In genomic region chr11:118607401-118608267, GRCh38 we compare ENCODE assay signal across 8 cellular contexts. TPM values are rescaled to one million over a fixed set of nuclear protein-coding genes. Genes with fewer than 3 reads are reported as not detected.
DNase-seq lines count a peak whose midpoint lies in the region; ATAC-seq and TF ChIP-seq lines count a peak whose summit lies in the region.

TSS of gene PHLDB1 (plus strand) at chr11:118607615. CDS start at chr11:118613837, 6,222 bp downstream.

- POLR2A ChIA-PET in WTC11 (lab: Charles Lee), result interaction anchor here (1.2 to 5.1 kb wide), 2 partner anchors 14 to 27 kb away, joined by 6 to 32 read pairs; no protein-coding TSS in a partner anchor

- no peaks in the 10 kb centered on the region for H4K20me1 ChIP-seq in MM.1S (ENCODE audit: insufficient read depth, low read length)

- H2AFZ ChIP-seq in MM.1S (ENCODE audit: low read length), result peak within 1 kb of the TSS; percentile 65

- H3K36me3 ChIP-seq in MM.1S (replicated peaks; ENCODE audit: insufficient read depth, low read length) (no peaks in the 10 kb centered on the region), skeletal muscle tissue (ENCODE audit: control insufficient read depth in 3 of 3, insufficient read depth in 3 of 3, low read length in 3 of 3) (no peaks in the 10 kb centered on the region)

- peaks cover 93% of the 10 kb centered on the region for H3K27me3 Mint-ChIP-seq in WTC11 (ENCODE audit: low read depth)

- H3K27ac ChIP-seq in MM.1S (ENCODE audit: low read length) (no peak within 1 kb of the TSS), skeletal muscle tissue (ENCODE audit: low read depth, low read length) (peak within 1 kb of the TSS; percentile 88)

- H3K27me3 ChIP-seq in MM.1S (replicated peaks; ENCODE audit: insufficient read depth, low read length) (peaks cover 46% of the 10 kb centered on the region), skeletal muscle tissue (ENCODE audit: control insufficient read depth in 3 of 3, insufficient read depth in 3 of 3, low read length in 3 of 3) (peaks cover 0 to 9% (median 0%) of the 10 kb centered on the region in 3 donors)

- ATAC-seq in WTC11 (peak; percentile 3), GM18511 (IDR thresholded peaks at IDR 0.05; ENCODE audit: unreplicated experiment) (no peak), HG02763 (IDR thresholded peaks at IDR 0.05; ENCODE audit: unreplicated experiment) (no peak)

- no peaks in the 10 kb centered on the region for H3K9me3 ChIP-seq in MM.1S (replicated peaks; ENCODE audit: insufficient read depth, low read length)
- no peaks in the 10 kb centered on the region for H3K9me3 ChIP-seq in skeletal muscle tissue (ENCODE audit: control insufficient read depth in 3 of 3, low read length in 3 of 3)

- H3K4me3 Mint-ChIP-seq in WTC11, result peak within 1 kb of the TSS; percentile 68

- H3F3A ChIP-seq in MM.1S (ENCODE audit: insufficient read depth, low read length), result no peaks in the 10 kb centered on the region

- H3K27ac Mint-ChIP-seq in WTC11, result no peak within 1 kb of the TSS

- TF ChIP-seq CTCF in MM.1S (IDR thresholded peaks at IDR 0.05; ENCODE audit: low read length) (peak; percentile 41), WTC11 (IDR thresholded peaks at IDR 0.05) (0 out of 2 replicates have a peak, but pooled peaks have one; percentile 19)

- H3K9me2 ChIP-seq in MM.1S (replicated peaks; ENCODE audit: insufficient read depth, low read length), result no peaks in the 10 kb centered on the region

- no peaks in the 10 kb centered on the region for H3K79me2 ChIP-seq in MM.1S (ENCODE audit: low read length)

- no peaks in the 10 kb centered on the region; the same call in none of the 2 replicates for H3K36me3 Mint-ChIP-seq in WTC11

- DNase-seq in Daoy (ENCODE audit: low read depth) (peak; percentile 76), MM.1S (no peak), WTC11 (ENCODE audit: low spot score) (peak; percentile 57), cerebellum (ENCODE audit: low spot score) (peak; percentile 63), iris pigment epithelial cell (ENCODE audit: low read depth) (peak; percentile 72)

- H3K4me1 ChIP-seq in MM.1S (ENCODE audit: low read length) (peaks cover 11% of the 10 kb centered on the region; the same call in 1 of the 2 replicates), skeletal muscle tissue (ENCODE audit: control insufficient read depth in 3 of 3, insufficient read depth in 3 of 3, low read length in 3 of 3) (peaks cover 29 to 42% (median 39%) of the 10 kb centered on the region in 3 donors)

- peak within 1 kb of the TSS; percentile 99 for H3K4me2 ChIP-seq in MM.1S (ENCODE audit: low read depth, low read length)

- H3K9ac ChIP-seq in MM.1S (ENCODE audit: low read length), result no peak within 1 kb of the TSS
- H3K9ac ChIP-seq in skeletal muscle tissue (ENCODE audit: low read depth in 1 of 3, low read length in 3 of 3), result peak within 1 kb of the TSS; percentile 83 to 89 (median 85)

- H3K9me3 Mint-ChIP-seq in WTC11, result no peaks in the 10 kb centered on the region

- H3K4me1 Mint-ChIP-seq in WTC11, result peaks cover 47% of the 10 kb centered on the region

- CTCF ChIA-PET in WTC11 (lab: Charles Lee), result interaction anchor here (0.6 to 12.5 kb wide), 7 partner anchors 9 to 192 kb away, joined by 3 to 127 read pairs (median 22); no protein-coding TSS in a partner anchor

- H3K4me3 ChIP-seq in MM.1S (ENCODE audit: low read length), result peak within 1 kb of the TSS; percentile 63
- peak within 1 kb of the TSS; percentile 75 to 82 (median 77) for H3K4me3 ChIP-seq in skeletal muscle tissue (ENCODE audit: low read length in 3 of 3)

TF ChIP-seq in WTC11, 78 proteins besides CTCF, POLR2A, EP300 and RAD21:
- no peak for TF ChIP-seq ZBTB21 (CRISPR knock-in tag; IDR thresholded peaks at IDR 0.05; ENCODE audit: borderline replicate concordance)
- peak; percentile 17; the same call in 1 of the 2 replicates for TF ChIP-seq ZBTB43 (CRISPR knock-in tag; IDR thresholded peaks at IDR 0.05)

RNA-seq across cellular contexts. Expression of gene PHLDB1, which starts in this region (rescaled TPM):
- total RNA-seq in Daoy (2014; rRNA removed; shearing (Covaris generic)), result 36.8 and 44.7 TPM in 2 replicates
- 70.4 to 83.1 TPM (median 71.5 TPM) in 3 replicates for total RNA-seq in WTC11 (2021)
- total RNA-seq in cerebellum, result 93.5 TPM
- 54.8 TPM for total RNA-seq in skeletal muscle tissue
